ENCODE assay signal across 1 cellular context in genomic region chr11:61752925-61753551, GRCh38.
TF ChIP-seq lines count a peak whose summit lies in the region.

No MANE protein-coding gene starts in this region.

TF ChIP-seq in IMR-90, 13 proteins besides CTCF, POLR2A, EP300 and RAD21 (continued from another document):
- TF ChIP-seq MAZ (IDR thresholded peaks at IDR 0.05; ENCODE audit: borderline replicate concordance, low read depth, low read length), result no peak
